8 cellular contexts compared by ENCODE assay signal in the genomic region with DNA sequence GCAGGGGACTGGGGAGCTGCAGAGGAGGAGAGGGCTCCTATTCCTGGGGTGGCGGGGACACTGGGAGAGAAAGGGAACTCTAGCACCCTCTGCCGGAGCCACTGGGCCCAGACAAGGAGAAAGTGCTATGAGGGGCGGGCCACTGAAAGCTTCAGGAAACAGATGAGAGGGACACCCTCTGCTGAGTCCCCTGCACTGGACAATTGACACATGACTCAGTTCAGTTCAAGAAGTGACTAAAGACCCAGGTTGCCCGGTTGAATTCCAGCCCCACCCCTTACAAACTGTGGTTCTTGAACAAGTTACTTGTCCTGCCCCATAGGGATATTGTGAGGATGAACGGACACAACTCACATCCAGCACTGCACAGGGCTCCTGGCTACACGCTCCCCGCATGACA. TPM values are rescaled to one million over a fixed set of nuclear protein-coding genes. Genes with fewer than 3 reads are reported as not detected.
DNase-seq lines count a peak whose midpoint lies in the region; ATAC-seq and TF ChIP-seq lines count a peak whose summit lies in the region.

No MANE protein-coding gene starts in this region.

- no peak overlapping the region for H3K27ac Mint-ChIP-seq in activated CD4-positive, alpha-beta T cell treated with anti-CD3 and anti-CD28 coated beads, Interleukin-2, amount 10 ng/mL, durations not matched to agents 24 days and 14 days

- H3K36me3 ChIP-seq in adrenal gland (replicated peaks in 1 of 2) (no peaks in the 10 kb centered on the region), lower lobe of right lung (no peaks in the 10 kb centered on the region)

- DNase-seq in activated CD4-positive, alpha-beta T cell treated with anti-CD3 and anti-CD28 coated beads, Interleukin-2, amount 10 ng/mL, durations not matched to agents 24 days and 14 days = peak; percentile 78
- no peak for DNase-seq in activated CD4-positive, alpha-beta T cell treated with anti-CD3 and anti-CD28 coated beads, Interleukin-2, amount 50 U/mL, for 1 hour
- DNase-seq in adrenal gland (peak in 6 of 7 donors; percentile 33 to 66 (median 53)), lower lobe of right lung (peak; percentile 69), NCI-H2107 (lab: John Stamatoyannopoulos, UW) (no peak), DMS114 treated with DMSO at 0.1 percent for 48 hours (lab: John Stamatoyannopoulos, UW; ENCODE audit: unreplicated experiment) (no peak)

- no peak for TF ChIP-seq POLR2A in adrenal gland (IDR thresholded peaks at IDR 0.05)

- H3K27ac ChIP-seq in adrenal gland (no peak overlapping the region), lower lobe of right lung (no peak overlapping the region)

- H3K9me3 ChIP-seq in adrenal gland (replicated peaks in 1 of 3) (no peaks in the 10 kb centered on the region), lower lobe of right lung (no peaks in the 10 kb centered on the region)

- H3K27me3 ChIP-seq in adrenal gland = no peaks in the 10 kb centered on the region
- no peaks in the 10 kb centered on the region for H3K27me3 ChIP-seq in lower lobe of right lung (ENCODE audit: low read depth)

- no peaks in the 10 kb centered on the region for H3K27me3 Mint-ChIP-seq in activated CD4-positive, alpha-beta T cell treated with anti-CD3 and anti-CD28 coated beads, Interleukin-2, amount 10 ng/mL, durations not matched to agents 24 days and 14 days

- 54 to 72% (median 58%) methylated on average over 6 to 7 of the region's 7 CpGs for WGBS in adrenal gland, 4 donors

- H3K4me1 ChIP-seq in adrenal gland (replicated peaks in 1 of 2) (no peaks in the 10 kb centered on the region), lower lobe of right lung (no peaks in the 10 kb centered on the region)

- H3K36me3 Mint-ChIP-seq in activated CD4-positive, alpha-beta T cell treated with anti-CD3 and anti-CD28 coated beads, Interleukin-2, amount 10 ng/mL, durations not matched to agents 24 days and 14 days (ENCODE audit: low read depth) = no peaks in the 10 kb centered on the region

- H3K4me3 ChIP-seq in adrenal gland (no peak overlapping the region), lower lobe of right lung (no peak overlapping the region)

- no peaks in the 10 kb centered on the region for H3K9me3 Mint-ChIP-seq in activated CD4-positive, alpha-beta T cell treated with anti-CD3 and anti-CD28 coated beads, Interleukin-2, amount 10 ng/mL, durations not matched to agents 24 days and 14 days

- intact Hi-C loops in activated CD4-positive, alpha-beta T cell treated with anti-CD3 and anti-CD28 coated beads, Interleukin-2, amount 10 ng/mL, durations not matched to agents 24 days and 14 days (cut with micrococcal nuclease) = no loop called here
- intact Hi-C loops in adrenal gland (cut with DNase I) = loop anchor here in 1 of 2 donors (10.0 kb wide), 1 partner anchor 289 kb away; no protein-coding TSS in a partner anchor
- intact Hi-C loops in lower lobe of right lung (cut with DNase I) = no loop called here

- H3K4me3 Mint-ChIP-seq in activated CD4-positive, alpha-beta T cell treated with anti-CD3 and anti-CD28 coated beads, Interleukin-2, amount 10 ng/mL, durations not matched to agents 24 days and 14 days = no peak overlapping the region

- peak; percentile 41 for TF ChIP-seq CTCF in LNCAP (IDR thresholded peaks at IDR 0.05)
- TF ChIP-seq CTCF in adrenal gland (IDR thresholded peaks at IDR 0.05) = peak; percentile 24 to 48 (median 36)
- TF ChIP-seq CTCF in lower lobe of right lung (IDR thresholded peaks at IDR 0.05) = peak; percentile 44

- ATAC-seq in lower lobe of right lung (peak; percentile 31 to 50), GM19324 (IDR thresholded peaks at IDR 0.05; ENCODE audit: low FRiP score, unreplicated experiment) (no peak)

- H3K4me1 Mint-ChIP-seq in activated CD4-positive, alpha-beta T cell treated with anti-CD3 and anti-CD28 coated beads, Interleukin-2, amount 10 ng/mL, durations not matched to agents 24 days and 14 days = peaks cover 7% of the 10 kb centered on the region

RNA-seq across cellular contexts. Expression of a gene that starts 5.0 kb away (rescaled TPM):
- total RNA-seq in activated CD4-positive, alpha-beta T cell treated with anti-CD3 and anti-CD28 coated beads, Interleukin-2, amount 10 ng/mL, durations not matched to agents 24 days and 14 days = 0.52 and 1.8 TPM in 2 replicates
- total RNA-seq in adrenal gland (1 to 10 TPM in 1 of 8 donors, under 1 TPM in 4, not detected in 3; 0.14 to 1.9 (median 0.47) TPM), lower lobe of right lung (not detected)
- under 1 TPM; 0.09 to 0.98 (median 0.97) TPM for polyA plus RNA-seq in adrenal gland

RNA-seq across cellular contexts. Expression of a gene that starts 51.8 kb away (rescaled TPM):
- 0.07 and 0.19 TPM in 2 replicates for total RNA-seq in activated CD4-positive, alpha-beta T cell treated with anti-CD3 and anti-CD28 coated beads, Interleukin-2, amount 10 ng/mL, durations not matched to agents 24 days and 14 days
- total RNA-seq in adrenal gland = 1 to 10 TPM in 1 of 8 donors, under 1 TPM in 5, not detected in 2; 0.13 to 2.2 (median 0.49) TPM
- under 1 TPM; 0.10 to 0.64 (median 0.38) TPM for polyA plus RNA-seq in adrenal gland
- total RNA-seq in lower lobe of right lung = 20.1 TPM

Comparison
In these comparisons a context has a peak if more than half of its experiments do, and no peak if none do; other contexts are left out.
1. DNase-seq: peak in activated CD4-positive, alpha-beta T cell treated with anti-CD3 and anti-CD28 coated beads, Interleukin-2, amount 10 ng/mL, durations not matched to agents 24 days and 14 days (single experiment), adrenal gland (6 of 7) and lower lobe of right lung (single experiment); none in activated CD4-positive, alpha-beta T cell treated with anti-CD3 and anti-CD28 coated beads, Interleukin-2, amount 50 U/mL, for 1 hour (single experiment), NCI-H2107 (single experiment) and DMS114 treated with DMSO at 0.1 percent for 48 hours (single experiment).
2. Peak in every context shown above with its lines, with median percentiles within 50 percentile points of each other: CTCF ChIP-seq.